In the genomic region with DNA sequence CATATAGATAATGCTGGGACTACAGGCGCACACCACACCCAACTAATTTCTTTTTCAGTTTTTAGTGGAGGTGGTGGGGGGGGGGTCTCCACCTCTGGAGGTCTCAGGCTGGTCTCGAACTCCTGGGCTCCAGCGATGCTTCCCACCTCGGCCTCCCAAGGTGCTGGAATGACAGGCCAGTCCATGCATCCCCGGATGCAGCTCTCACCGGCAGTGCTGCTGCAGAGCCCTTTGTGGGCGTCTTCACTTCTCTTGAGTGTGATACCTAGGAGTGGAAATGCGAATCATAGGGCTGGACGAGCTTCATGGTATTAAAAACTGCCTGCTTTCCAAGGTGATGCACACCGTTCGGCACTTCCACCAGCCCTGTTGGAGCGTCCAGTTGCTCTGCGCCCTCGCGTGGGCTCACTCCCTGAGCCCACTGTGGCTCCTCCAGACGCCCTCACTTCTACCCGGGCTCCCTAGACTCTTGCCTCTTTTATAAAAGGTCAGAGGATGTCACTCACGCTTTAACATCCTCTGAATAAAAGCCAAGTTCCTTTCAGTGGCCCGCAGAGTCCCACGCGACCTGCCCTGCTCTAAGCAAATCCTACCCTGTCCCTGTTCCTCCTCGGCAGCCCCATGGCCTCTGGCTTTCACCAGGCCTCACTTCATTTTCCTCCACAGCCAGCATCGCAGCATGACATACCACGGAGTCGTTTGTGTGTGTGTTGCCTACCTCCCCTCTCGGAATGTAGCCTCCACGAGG, we compare ENCODE assay signal across 9 cellular contexts.
DNase-seq lines count a peak whose midpoint lies in the region; ATAC-seq and TF ChIP-seq lines count a peak whose summit lies in the region.
"Had no signal": no experiment of that assay in that cellular context is flagged by ENCODE, and none has a peak within 500 bp of the region (broad histone marks: within the 10 kb centered on the region; RNA-seq: fewer than 3 reads in every experiment).

No MANE protein-coding gene starts in this region.

- H3K27me3 ChIP-seq in RWPE2 (ENCODE audit: insufficient read depth, poor library complexity, severe bottlenecking): no peaks in the 10 kb centered on the region
- H3K27me3 ChIP-seq: cardiac muscle cell had no signal

- no peaks in the 10 kb centered on the region for H3K36me3 ChIP-seq in RWPE2 (ENCODE audit: low read depth)
- H3K36me3 ChIP-seq: cardiac muscle cell had no signal

- H3K36me3 Mint-ChIP-seq in activated T-cell treated with anti-CD3 and anti-CD28 coated beads, Interleukin-2, amount 50 U/mL, for 24 hours (ENCODE audit: low read depth): peaks cover 8% of the 10 kb centered on the region
- H3K36me3 Mint-ChIP-seq in stimulated activated effector memory CD8-positive, alpha-beta T cell treated with anti-CD3 and anti-CD28 coated beads, Interleukin-12 subunit alpha, Interleukin-12 subunit beta, amount 100 ng/mL, for 72 hours: no peaks in the 10 kb centered on the region

- H3K27ac Mint-ChIP-seq in activated T-cell treated with anti-CD3 and anti-CD28 coated beads, Interleukin-2, amount 50 U/mL, for 24 hours: peak overlapping the region; percentile 64
- H3K27ac Mint-ChIP-seq in stimulated activated effector memory CD8-positive, alpha-beta T cell treated with anti-CD3 and anti-CD28 coated beads, Interleukin-12 subunit alpha, Interleukin-12 subunit beta, amount 100 ng/mL, for 72 hours: no peak overlapping the region

- H3K4me3 ChIP-seq in RWPE2 (ENCODE audit: severe bottlenecking) (peak overlapping the region; percentile 84), fibroblast of pulmonary artery (replicated peaks; ENCODE audit: low read depth, low read length) (peak overlapping the region; percentile 55)

- H3K9me3 ChIP-seq in RWPE2 (ENCODE audit: severe bottlenecking): no peaks in the 10 kb centered on the region

- no peak for DNase-seq in activated T-cell treated with anti-CD3 and anti-CD28 coated beads, Interleukin-2, amount 50 U/mL, for 24 hours
- no peak for DNase-seq in activated T-cell treated with anti-CD3 and anti-CD28 coated beads, Interleukin-2, amount 50 U/mL, for 1 hour
- no peak for DNase-seq in RWPE2 (ENCODE audit: low spot score)
- no peak for DNase-seq in fibroblast of pulmonary artery (ENCODE audit: low read depth)
- DNase-seq in stimulated activated effector memory CD8-positive, alpha-beta T cell treated with anti-CD3 and anti-CD28 coated beads, Interleukin-12 subunit alpha, Interleukin-12 subunit beta, amount 100 ng/mL, for 72 hours (ENCODE audit: low spot score in 2 of 2): no peak
- DNase-seq in NOMO-1 treated with dmso at 0.1 percent for 144 hours (lab: John Stamatoyannopoulos, UW; ENCODE audit: unreplicated experiment): no peak
- no peak for DNase-seq in NCI-H748 treated with DMSO at 0.1 percent for 48 hours (lab: John Stamatoyannopoulos, UW)
- no peak for DNase-seq in NCI-H1048 (lab: John Stamatoyannopoulos, UW)

- peaks cover 2% of the 10 kb centered on the region for H3K27me3 Mint-ChIP-seq in activated T-cell treated with anti-CD3 and anti-CD28 coated beads, Interleukin-2, amount 50 U/mL, for 24 hours

- peak overlapping the region; percentile 62 for H3K4me3 Mint-ChIP-seq in activated T-cell treated with anti-CD3 and anti-CD28 coated beads, Interleukin-2, amount 50 U/mL, for 24 hours
- peak overlapping the region; percentile 91 for H3K4me3 Mint-ChIP-seq in stimulated activated effector memory CD8-positive, alpha-beta T cell treated with anti-CD3 and anti-CD28 coated beads, Interleukin-12 subunit alpha, Interleukin-12 subunit beta, amount 100 ng/mL, for 72 hours

- H3K9me3 Mint-ChIP-seq in activated T-cell treated with anti-CD3 and anti-CD28 coated beads, Interleukin-2, amount 50 U/mL, for 24 hours: no peaks in the 10 kb centered on the region
- H3K9me3 Mint-ChIP-seq in stimulated activated effector memory CD8-positive, alpha-beta T cell treated with anti-CD3 and anti-CD28 coated beads, Interleukin-12 subunit alpha, Interleukin-12 subunit beta, amount 100 ng/mL, for 72 hours: no peaks in the 10 kb centered on the region

- ATAC-seq in RWPE2 (ENCODE audit: low read depth): no peak
- no peak for ATAC-seq in stimulated activated effector memory CD8-positive, alpha-beta T cell treated with anti-CD3 and anti-CD28 coated beads, Interleukin-12 subunit alpha, Interleukin-12 subunit beta, amount 100 ng/mL, for 72 hours

- TF ChIP-seq CTCF in RWPE2 (IDR thresholded peaks at IDR 0.05; ENCODE audit: poor library complexity, severe bottlenecking): no peak
- TF ChIP-seq CTCF in fibroblast of pulmonary artery (IDR thresholded peaks at IDR 0.05; ENCODE audit: low read length, missing control alignments): no peak

- H3K4me1 Mint-ChIP-seq in activated T-cell treated with anti-CD3 and anti-CD28 coated beads, Interleukin-2, amount 50 U/mL, for 24 hours (ENCODE audit: low read depth): peaks cover 83% of the 10 kb centered on the region
- H3K4me1 Mint-ChIP-seq in stimulated activated effector memory CD8-positive, alpha-beta T cell treated with anti-CD3 and anti-CD28 coated beads, Interleukin-12 subunit alpha, Interleukin-12 subunit beta, amount 100 ng/mL, for 72 hours: peaks cover 82% of the 10 kb centered on the region

- no peak overlapping the region for H3K27ac ChIP-seq in RWPE2 (ENCODE audit: poor library complexity, severe bottlenecking)
- H3K27ac ChIP-seq: cardiac muscle cell had no signal

- H3K4me1 ChIP-seq in RWPE2 (ENCODE audit: insufficient read depth, poor library complexity, severe bottlenecking): peaks cover 7% of the 10 kb centered on the region
